In genomic region chr1:185041742-185042141, GRCh38 we compare ENCODE assay signal across 9 cellular contexts.
"Had no signal": no experiment of that assay in that cellular context is flagged by ENCODE, and none has a peak within 500 bp of the region (broad histone marks: within the 10 kb centered on the region; RNA-seq: fewer than 3 reads in every experiment).

No MANE protein-coding gene starts in this region.

- H3K27ac Mint-ChIP-seq: IgD-negative memory B cell had no signal

- ATAC-seq: HepG2 had no signal

- H3K36me3 Mint-ChIP-seq: IgD-negative memory B cell had no signal

- H3K4me2 ChIP-seq: KMS-11 had no signal

- H3K27me3 Mint-ChIP-seq: IgD-negative memory B cell had no signal

- H3K27ac ChIP-seq: HL-60, KMS-11 had no signal

- FAIRE-seq: HepG2, HTR-8/SVneo had no signal

- H3K9ac ChIP-seq: KMS-11 had no signal

- DNase-seq: IMR-90, Karpas-422, KBM-7, KG1 had no signal
